Comparison of ENCODE assay signal across 1 cellular context in genomic region chr11:66222358-66223149, GRCh38.
TF ChIP-seq lines count a peak whose summit lies in the region.

No MANE protein-coding gene starts in this region.

TF ChIP-seq in HepG2, 621 proteins besides CTCF, POLR2A, EP300 and RAD21 (continued from another document and continues in another):
- TF ChIP-seq ZNF318 (CRISPR knock-in tag; IDR thresholded peaks at IDR 0.05) (no peak), ZFP91 (CRISPR knock-in tag; IDR thresholded peaks at IDR 0.05; ENCODE audit: borderline replicate concordance) (peak; percentile 47), KDM2A (CRISPR knock-in tag; IDR thresholded peaks at IDR 0.05; ENCODE audit: borderline replicate concordance, low read depth) (peak; percentile 92), ELF1 (CRISPR knock-in tag; IDR thresholded peaks at IDR 0.05) (peak; percentile 83), TARDBP (CRISPR knock-in tag; IDR thresholded peaks at IDR 0.05) (0 out of 2 replicates have a peak, but pooled peaks have one; percentile 16), ZNF142 (CRISPR knock-in tag; IDR thresholded peaks at IDR 0.05) (no peak), RXRA (CRISPR knock-in tag; IDR thresholded peaks at IDR 0.05) (no peak), NR2F1 (CRISPR knock-in tag; IDR thresholded peaks at IDR 0.05) (no peak), ZNF704 (CRISPR knock-in tag; IDR thresholded peaks at IDR 0.05; ENCODE audit: borderline replicate concordance) (no peak), CHCHD3 (CRISPR knock-in tag; IDR thresholded peaks at IDR 0.05) (no peak), ZKSCAN8 (CRISPR knock-in tag; IDR thresholded peaks at IDR 0.05; ENCODE audit: borderline replicate concordance) (peak; percentile 73; the same call in 1 of the 2 replicates), ZNF317 (CRISPR knock-in tag; IDR thresholded peaks at IDR 0.05) (no peak), KIAA2018 (CRISPR knock-in tag; IDR thresholded peaks at IDR 0.05; ENCODE audit: borderline replicate concordance) (no peak), MTERF4 (CRISPR knock-in tag; IDR thresholded peaks at IDR 0.05) (no peak), PRMT3 (CRISPR knock-in tag; IDR thresholded peaks at IDR 0.05; ENCODE audit: borderline replicate concordance, low read depth) (no peak), PAWR (CRISPR knock-in tag; IDR thresholded peaks at IDR 0.05; ENCODE audit: borderline replicate concordance) (no peak), ARID2 (CRISPR knock-in tag; IDR thresholded peaks at IDR 0.05; ENCODE audit: borderline replicate concordance) (no peak), GABPA (IDR thresholded peaks at IDR 0.05; ENCODE audit: low read depth, low read length) (no peak), GABPA (CRISPR knock-in tag; IDR thresholded peaks at IDR 0.05; ENCODE audit: low read depth) (peak; percentile 52; the same call in 1 of the 2 replicates), ZNF180 (CRISPR knock-in tag; IDR thresholded peaks at IDR 0.05; ENCODE audit: borderline replicate concordance, low read depth) (no peak)
